Comparison of ENCODE assay signal across 1 cellular context in genomic region chr12:24045816-24046257, GRCh38.
TF ChIP-seq lines count a peak whose summit lies in the region.

No MANE protein-coding gene starts in this region.

TF ChIP-seq in GM12878, 131 proteins besides CTCF, POLR2A, EP300 and RAD21 (continued from another document):
- TF ChIP-seq CBFB (IDR thresholded peaks at IDR 0.05; ENCODE audit: low read depth) = no peak
- TF ChIP-seq USF1 (IDR thresholded peaks at IDR 0.05; ENCODE audit: borderline replicate concordance, extremely low read length, insufficient read depth, low read depth, low read length) = no peak
- TF ChIP-seq POLR2AphosphoS2 (IDR thresholded peaks at IDR 0.05; ENCODE audit: low read depth, low read length) = no peak
- TF ChIP-seq BRCA1 (IDR thresholded peaks at IDR 0.05; ENCODE audit: low read depth, low read length) = no peak
- no peak for TF ChIP-seq SIN3A (IDR thresholded peaks at IDR 0.05; ENCODE audit: low read depth, low read length)
- TF ChIP-seq NRF1 (conservative IDR thresholded peaks at IDR 0.05; ENCODE audit: low read depth, low read length) = no peak
- TF ChIP-seq STAT1 (conservative IDR thresholded peaks at IDR 0.05) = no peak
- TF ChIP-seq DPF2 (IDR thresholded peaks at IDR 0.05) = no peak
- TF ChIP-seq ZSCAN29 (IDR thresholded peaks at IDR 0.05) = no peak
- no peak for TF ChIP-seq TCF12 (IDR thresholded peaks at IDR 0.05; ENCODE audit: low read depth, low read length)
